8 cellular contexts compared by ENCODE assay signal in genomic region chr1:116631996-116632925, GRCh38. TPM values are rescaled to one million over a fixed set of nuclear protein-coding genes. Genes with fewer than 3 reads are reported as not detected.
A peak's percentile ranks its signal among the peaks of the same experiment; 100 is the strongest.
DNase-seq lines count a peak whose midpoint lies in the region; ATAC-seq and TF ChIP-seq lines count a peak whose summit lies in the region.
"Not testable (repeated sequence)": the region's sequence is repeated elsewhere in the genome, so short reads cannot be mapped to it uniquely, and the experiment has no call there.
"Had no signal": no experiment of that assay in that cellular context is flagged by ENCODE, and none has a peak within 500 bp of the region (broad histone marks: within the 10 kb centered on the region; RNA-seq: fewer than 3 reads in every experiment).

No MANE protein-coding gene starts in this region.

- TF ChIP-seq POLR2A in body of pancreas (IDR thresholded peaks at IDR 0.05), result not testable (repeated sequence)

- H3K9me2 ChIP-seq in hepatocyte (replicated peaks; ENCODE audit: insufficient read depth), result not testable (repeated sequence)

- peaks cover 12% of the 10 kb centered on the region for H3K79me2 ChIP-seq in hepatocyte

- not testable (repeated sequence) for H3K9me3 Mint-ChIP-seq in progenitor cell of endocrine pancreas (ENCODE audit: low read depth)

- H3K4me3 Mint-ChIP-seq in progenitor cell of endocrine pancreas (ENCODE audit: low read depth), result peak overlapping the region; percentile 46

- peaks cover 51% of the 10 kb centered on the region for H3K4me1 Mint-ChIP-seq in progenitor cell of endocrine pancreas (ENCODE audit: low read depth)

- H4K20me1 ChIP-seq in hepatocyte (ENCODE audit: insufficient read depth, poor library complexity, severe bottlenecking), result not testable (repeated sequence)

- H3K4me3 ChIP-seq in HUES6 (ENCODE audit: low read depth, low read length); body of pancreas; hepatocyte; mesodermal cell (ENCODE audit: extremely low read depth, insufficient read depth, low read length, poor library complexity, severe bottlenecking); thymus (ENCODE audit: low read length): not testable (repeated sequence)

- WGBS in body of pancreas, 2 donors, result 32 to 36% methylated on average over 10 of the region's 10 CpGs
- WGBS in hepatocyte (ENCODE audit: low lambda C conversion rate, missing lambda C conversion rate), result 28% methylated on average over 10 of the region's 10 CpGs
- WGBS in mesodermal cell (ENCODE audit: insufficient coverage in 2 of 2), 2 experiments, result 82 to 93% methylated on average over 5 to 6 of the region's 10 CpGs
- WGBS in thymus, result 84% methylated on average over 10 of the region's 10 CpGs

- H3K4me2 ChIP-seq in hepatocyte, result peak overlapping the region; percentile 43

- not testable (repeated sequence) for H3K27me3 Mint-ChIP-seq in progenitor cell of endocrine pancreas

- H3K27ac Mint-ChIP-seq in progenitor cell of endocrine pancreas, result peak overlapping the region; percentile 93

- peaks cover 30% of the 10 kb centered on the region for H3K4me1 ChIP-seq in HUES6 (ENCODE audit: control insufficient read depth, insufficient read depth, low read length)
- peaks cover 19% of the 10 kb centered on the region for H3K4me1 ChIP-seq in body of pancreas
- peaks cover 16% of the 10 kb centered on the region for H3K4me1 ChIP-seq in hepatocyte (ENCODE audit: insufficient read depth)
- not testable (repeated sequence) for H3K4me1 ChIP-seq in mesodermal cell (ENCODE audit: control insufficient read depth, insufficient read depth, low read length, poor library complexity, severe bottlenecking); thymus (ENCODE audit: control insufficient read depth, insufficient read depth, low read length)

- peak; percentile 83 for DNase-seq in SK-N-DZ (ENCODE audit: low spot score)
- DNase-seq in body of pancreas, result peak in 2 of 4 donors; percentile 37 to 52
- DNase-seq in hepatocyte (ENCODE audit: low spot score); progenitor cell of endocrine pancreas (ENCODE audit: low spot score, unreplicated experiment): not testable (repeated sequence)

- TF ChIP-seq CTCF in body of pancreas (IDR thresholded peaks at IDR 0.05); hepatocyte (IDR thresholded peaks at IDR 0.05; ENCODE audit: poor library complexity); progenitor cell of endocrine pancreas (IDR thresholded peaks at IDR 0.05; ENCODE audit: unreplicated experiment): not testable (repeated sequence)

- H3K27ac ChIP-seq in HUES6 (ENCODE audit: low read depth, low read length) (peak overlapping the region; percentile 30; the same call in 1 of the 2 replicates), body of pancreas (peak overlapping the region in 3 of 4 donors; percentile 17 to 41 (median 22)), hepatocyte (peak overlapping the region; percentile 35), mesodermal cell (ENCODE audit: low read depth, low read length, severe bottlenecking) (peak overlapping the region; percentile 26), thymus (ENCODE audit: low read depth) (peak overlapping the region; percentile 5)

- H3K36me3 ChIP-seq in HUES6 (ENCODE audit: control insufficient read depth, insufficient read depth, low read length); body of pancreas (replicated peaks in 1 of 2; ENCODE audit: insufficient read depth in 1 of 2, low read depth in 2 of 2); hepatocyte (replicated peaks; ENCODE audit: insufficient read depth, low read depth); mesodermal cell (ENCODE audit: control insufficient read depth, insufficient read depth, low read length); thymus (ENCODE audit: control insufficient read depth, insufficient read depth): not testable (repeated sequence)

- intact Hi-C loops in body of pancreas (cut with DNase I), result not testable (repeated sequence)

- ATAC-seq in body of pancreas, result not testable (repeated sequence)

- peak overlapping the region; percentile 2 for H3K9ac ChIP-seq in HUES6 (ENCODE audit: low read length)

- not testable (repeated sequence) for H2AFZ ChIP-seq in hepatocyte

- not testable (repeated sequence) for H3K36me3 Mint-ChIP-seq in progenitor cell of endocrine pancreas (ENCODE audit: insufficient read depth)

- H3K9me3 ChIP-seq in HUES6 (ENCODE audit: control insufficient read depth, insufficient read depth, low read depth, low read length); body of pancreas; hepatocyte (ENCODE audit: low read depth); mesodermal cell (ENCODE audit: control insufficient read depth, low read length); thymus (ENCODE audit: control insufficient read depth): not testable (repeated sequence)

- H3K27me3 ChIP-seq in HUES6 (ENCODE audit: control insufficient read depth, insufficient read depth, low read length); body of pancreas; hepatocyte; thymus (ENCODE audit: control insufficient read depth, insufficient read depth): not testable (repeated sequence)

RNA-seq across cellular contexts. Expression of gene IGSF3, which starts 35.3 kb away (rescaled TPM):
- polyA plus RNA-seq in SK-N-DZ (2014; cell fraction: cytosol; rRNA removed), result 40.4 and 43.8 TPM in 2 replicates
- polyA plus RNA-seq in SK-N-DZ (2014; cell fraction: nucleus; rRNA removed), result 32.5 and 37.6 TPM in 2 replicates
- total RNA-seq in body of pancreas (1 to 10 TPM; 4.6 to 5.2 TPM), hepatocyte (27.2 and 34.0 TPM in 2 replicates), progenitor cell of endocrine pancreas (41.5 and 43.3 TPM in 2 replicates)
- polyA plus RNA-seq in hepatocyte (8.8 and 9.3 TPM in 2 replicates), thymus (6.4 TPM)
- 33.5 TPM for polyA plus RNA-seq in mesodermal cell (2013, experiment 1 of 2)
- 29.6 TPM for polyA plus RNA-seq in mesodermal cell (2013, experiment 2 of 2)
- total RNA-seq: OCI-LY7 had no signal
